Comparison of ENCODE assay signal across 19 cellular contexts in the genomic region with DNA sequence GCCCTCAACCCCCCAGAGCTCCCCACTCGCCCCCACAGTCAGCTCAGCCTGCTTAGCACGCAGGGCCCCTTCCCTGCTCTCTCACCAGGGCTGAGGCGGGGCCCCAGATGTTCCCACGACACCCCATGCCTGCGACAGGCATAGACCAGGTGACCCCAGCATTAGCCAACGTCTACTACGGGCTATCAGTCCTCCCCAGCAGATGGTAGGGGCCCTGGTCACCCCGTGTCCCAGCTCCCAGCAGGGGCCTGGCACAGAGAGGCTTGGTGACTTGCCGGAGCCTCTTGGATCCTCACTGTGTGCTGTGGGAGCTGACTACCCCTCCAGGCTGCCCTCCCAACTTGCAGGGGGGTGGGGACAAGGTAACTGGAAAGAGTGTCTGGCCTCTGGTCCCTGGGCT.
DNase-seq lines count a peak whose midpoint lies in the region; ATAC-seq and TF ChIP-seq lines count a peak whose summit lies in the region.
"Had no signal": no experiment of that assay in that cellular context is flagged by ENCODE, and none has a peak within 500 bp of the region (broad histone marks: within the 10 kb centered on the region; RNA-seq: fewer than 3 reads in every experiment).

No MANE protein-coding gene starts in this region.

- POLR2A ChIA-PET in A673 (lab: Charles Lee; ENCODE audit: low non-redundant PET) = no interaction called here
- POLR2A ChIA-PET in RWPE1 (lab: Yijun Ruan, JAX; ENCODE audit: low non-redundant PET) = no interaction called here

- H3K4me1 ChIP-seq in A673 (ENCODE audit: insufficient read depth, low read length, poor library complexity, severe bottlenecking) (peaks cover 47% of the 10 kb centered on the region), endocrine pancreas (ENCODE audit: control insufficient read depth, insufficient read depth, low read length) (no peaks in the 10 kb centered on the region)

- no TSS peak for BruUV-seq in A673 (replicated peaks; lab: Mats Ljungman, UMichigan)

- H3K36me3 ChIP-seq in A673 (ENCODE audit: insufficient read depth, low read length, poor library complexity, severe bottlenecking) (no peaks in the 10 kb centered on the region), endocrine pancreas (ENCODE audit: control insufficient read depth, insufficient read depth, low read length) (no peaks in the 10 kb centered on the region)

- no peaks in the 10 kb centered on the region for H3K9me3 ChIP-seq in A673 (ENCODE audit: low read depth, low read length, poor library complexity, severe bottlenecking)
- no peaks in the 10 kb centered on the region for H3K9me3 ChIP-seq in endocrine pancreas (ENCODE audit: control insufficient read depth, low read length)
- H3K9me3 ChIP-seq: BE2C had no signal

- H3K9ac ChIP-seq in endocrine pancreas (ENCODE audit: control insufficient read depth, insufficient read depth, low read length) = peak overlapping the region; percentile 48

- TF ChIP-seq CTCF in A673 (conservative IDR thresholded peaks at IDR 0.05; ENCODE audit: low read depth, low read length) = no peak
- TF ChIP-seq CTCF in RWPE1 (conservative IDR thresholded peaks at IDR 0.05; ENCODE audit: low read depth) = no peak

- intact Hi-C loops in A673 (cut with micrococcal nuclease; ENCODE audit: unreplicated experiment) (loop anchor here (2.0 to 10.0 kb wide), 4 partner anchors 88 to 327 kb away; no protein-coding TSS in a partner anchor), sciatic nerve (cut with DNase I) (loop anchor here (5.0 kb wide), 1 partner anchor 528 kb away; no protein-coding TSS in a partner anchor), left colon (cut with DNase I, micrococcal nuclease) (loop anchor here in 1 of 2 donors (5.0 kb wide), 1 partner anchor 528 kb away; no protein-coding TSS in a partner anchor)

- no peak for DNase-seq in A673 (ENCODE audit: low spot score)
- no peak for DNase-seq in RWPE1 (ENCODE audit: low spot score)
- DNase-seq in sciatic nerve (ENCODE audit: low spot score) = no peak
- no peak for DNase-seq in activated CD8-positive, alpha-beta memory T cell treated with anti-CD3 and anti-CD28 coated beads for 24 hours
- DNase-seq in left colon = no peak
- no peak for DNase-seq in dermis blood vessel endothelial cell
- DNase-seq: ACHN; BE2C; CD8-positive, alpha-beta memory T cell; DMS153; HCEC 1CT; NCI-H1417; NCI-H1930; NCI-H510A; NCI-H82; SHP77 had no signal

- no peaks in the 10 kb centered on the region for H3K27me3 ChIP-seq in A673 (replicated peaks; ENCODE audit: insufficient read depth, low read depth, low read length, poor library complexity)
- H3K27me3 ChIP-seq in endocrine pancreas (ENCODE audit: control insufficient read depth, insufficient read depth, low read length) = no peaks in the 10 kb centered on the region
- H3K27me3 ChIP-seq: BE2C had no signal

- CTCF ChIA-PET in A673 (lab: Charles Lee) = interaction anchor here (0.5 to 1.3 kb wide), 3 partner anchors 18 to 340 kb away, joined by 3 to 4 read pairs (median 3); no protein-coding TSS in a partner anchor
- CTCF ChIA-PET in RWPE1 (lab: Yijun Ruan, JAX) = interaction anchor here (0.6 to 1.4 kb wide), 2 partner anchors 35 to 233 kb away, joined by 4 read pairs; no protein-coding TSS in a partner anchor

- no peak overlapping the region for H3K4me3 ChIP-seq in A673 (ENCODE audit: low read depth, low read length, poor library complexity, severe bottlenecking)
- no peak overlapping the region for H3K4me3 ChIP-seq in endocrine pancreas (ENCODE audit: control insufficient read depth, insufficient read depth, low read length)

- H3K27ac ChIP-seq in A673 (ENCODE audit: low read depth, low read length, poor library complexity, severe bottlenecking) (peak overlapping the region; percentile 72), RWPE1 (peak overlapping the region; percentile 90)

- ATAC-seq in sciatic nerve = peak; percentile 4
- no peak for ATAC-seq in GM19351 (IDR thresholded peaks at IDR 0.05; ENCODE audit: unreplicated experiment)
- no peak for ATAC-seq in left colon
- ATAC-seq: Panc1 had no signal
